In the genomic region with DNA sequence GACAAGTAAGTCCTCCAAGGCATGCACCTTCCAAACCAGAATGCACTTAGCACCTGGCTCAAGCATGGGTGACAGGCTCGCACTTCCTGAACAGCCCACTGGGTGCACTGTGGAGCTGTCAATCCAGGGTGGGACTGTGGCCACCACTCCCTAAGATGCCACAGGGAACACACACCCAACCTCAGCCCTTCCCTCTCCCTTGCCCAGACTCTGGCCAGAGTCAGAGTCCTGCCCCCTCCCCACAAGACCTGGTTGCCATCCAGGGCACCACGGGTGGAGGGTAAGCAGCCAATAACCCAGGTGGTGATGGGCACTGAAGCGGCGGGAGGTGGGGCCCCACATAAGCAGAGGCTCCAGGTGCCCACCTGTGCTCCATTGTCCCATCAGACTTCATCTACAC, we compare ENCODE assay signal across 8 cellular contexts.
DNase-seq lines count a peak whose midpoint lies in the region; ATAC-seq and TF ChIP-seq lines count a peak whose summit lies in the region.

No MANE protein-coding gene starts in this region.

- H3K4me2 ChIP-seq in smooth muscle cell, result no peak overlapping the region

- 82 to 94% (median 90%) methylated on average over 4 of the region's 4 CpGs for WGBS in adrenal gland, 4 donors
- 98% methylated on average over 4 of the region's 4 CpGs for WGBS in smooth muscle cell (ENCODE audit: low lambda C conversion rate)

- DNase-seq in AG04449 (ENCODE audit: low read depth, low spot score) (no peak), adrenal gland (peak in 1 of 7 donors; percentile 36), smooth muscle cell (lab: John Stamatoyannopoulos, UW; ENCODE audit: unreplicated experiment) (no peak), NCI-H446 treated with DMSO at 0.1 percent for 48 hours (lab: John Stamatoyannopoulos, UW) (no peak), tibial artery (no peak), activated gamma-delta T cell treated with Interleukin-2 at 50 U/mL for 16 hours (no peak)

- no peak for TF ChIP-seq POLR2A in adrenal gland (IDR thresholded peaks at IDR 0.05)

- H3K9me3 ChIP-seq in adrenal gland (replicated peaks in 1 of 3) (no peaks in the 10 kb centered on the region), smooth muscle cell (replicated peaks; ENCODE audit: low read depth) (no peaks in the 10 kb centered on the region), tibial artery (no peaks in the 10 kb centered on the region)

- POLR2A ChIA-PET in AG04449 (lab: Yijun Ruan, JAX), result no interaction called here

- ATAC-seq in GM18867 (IDR thresholded peaks at IDR 0.05; ENCODE audit: unreplicated experiment) (peak; percentile 85), HG03280 (IDR thresholded peaks at IDR 0.05; ENCODE audit: unreplicated experiment) (peak; percentile 86)

- no peaks in the 10 kb centered on the region for H3K36me3 ChIP-seq in adrenal gland (replicated peaks in 1 of 2)
- no peaks in the 10 kb centered on the region for H3K36me3 ChIP-seq in smooth muscle cell (ENCODE audit: low read depth)
- no peaks in the 10 kb centered on the region for H3K36me3 ChIP-seq in tibial artery

- CTCF ChIA-PET in AG04449 (lab: Yijun Ruan, JAX), result no interaction called here

- H2AFZ ChIP-seq in smooth muscle cell (ENCODE audit: low read depth), result no peak overlapping the region

- no peak overlapping the region for H3K27ac ChIP-seq in adrenal gland
- no peak overlapping the region for H3K27ac ChIP-seq in smooth muscle cell (ENCODE audit: low read depth)
- H3K27ac ChIP-seq in tibial artery, result no peak overlapping the region

- peaks cover 15% of the 10 kb centered on the region for H3F3A ChIP-seq in smooth muscle cell (ENCODE audit: low read depth)

- no peaks in the 10 kb centered on the region for H3K79me2 ChIP-seq in smooth muscle cell (ENCODE audit: low read depth)

- H3K4me3 ChIP-seq in AG04449 (ENCODE audit: low read depth, low read length), result no peak overlapping the region
- no peak overlapping the region for H3K4me3 ChIP-seq in adrenal gland
- H3K4me3 ChIP-seq in smooth muscle cell, result no peak overlapping the region
- no peak overlapping the region for H3K4me3 ChIP-seq in tibial artery

- no peaks in the 10 kb centered on the region for H4K20me1 ChIP-seq in smooth muscle cell (ENCODE audit: low read depth)

- TF ChIP-seq CTCF in AG04449 (IDR thresholded peaks at IDR 0.05; ENCODE audit: insufficient read depth, low read length, missing control alignments), result peak; percentile 1
- peak in 4 of 6 experiments; percentile 16 to 41 (median 20) for TF ChIP-seq CTCF in adrenal gland (IDR thresholded peaks at IDR 0.05)
- TF ChIP-seq CTCF in smooth muscle cell (IDR thresholded peaks at IDR 0.05; ENCODE audit: borderline replicate concordance, insufficient read depth, poor library complexity, severe bottlenecking), result peak; percentile 12
- TF ChIP-seq CTCF in tibial artery (IDR thresholded peaks at IDR 0.05), result no peak

- H3K4me1 ChIP-seq in adrenal gland (replicated peaks in 1 of 2) (peaks cover 10 to 20% of the 10 kb centered on the region in 2 donors), smooth muscle cell (ENCODE audit: low read depth) (peaks cover 13% of the 10 kb centered on the region), tibial artery (peaks cover 0 to 29% (median 19%) of the 10 kb centered on the region in 4 donors)

- H3K27me3 ChIP-seq in adrenal gland, result no peaks in the 10 kb centered on the region
- no peaks in the 10 kb centered on the region for H3K27me3 ChIP-seq in smooth muscle cell (ENCODE audit: low read depth)
- no peaks in the 10 kb centered on the region for H3K27me3 ChIP-seq in tibial artery

- no peak overlapping the region for H3K9ac ChIP-seq in smooth muscle cell (ENCODE audit: low read depth)

- intact Hi-C loops in adrenal gland (cut with DNase I), result no loop called here
- intact Hi-C loops in tibial artery (cut with DNase I; ENCODE audit: low total_unique reads), result loop anchor here (10.0 kb wide), 1 partner anchor 59 kb away; no protein-coding TSS in a partner anchor

Comparison
In these comparisons a context has a peak if more than half of its experiments do, and no peak if none do; other contexts are left out.
1. CTCF ChIP-seq: peak in AG04449 (single experiment), adrenal gland (4 of 6) and smooth muscle cell (single experiment); none in tibial artery (0 of 2).